In the genomic region with DNA sequence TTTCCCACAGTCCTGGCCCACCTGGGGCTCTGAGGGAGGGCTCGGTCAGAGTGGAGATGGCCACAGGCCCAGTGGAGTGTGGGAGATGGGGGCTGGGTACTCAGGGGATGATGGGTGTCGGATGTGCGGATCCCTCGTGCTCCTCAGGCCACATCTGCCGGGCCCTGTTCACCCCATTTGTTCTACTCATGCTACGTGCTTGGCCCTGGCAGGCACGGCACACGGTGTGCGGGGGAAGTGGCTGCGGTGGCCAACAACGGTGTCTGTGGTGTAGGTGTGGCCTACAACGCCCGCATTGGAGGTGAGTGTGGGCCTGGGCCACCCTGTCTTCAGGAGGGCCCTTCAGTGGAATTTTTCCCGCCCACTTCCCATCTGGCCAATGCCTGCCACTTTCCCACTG, we compare ENCODE assay signal across 18 cellular contexts. TPM values are rescaled to one million over a fixed set of nuclear protein-coding genes. Genes with fewer than 3 reads are reported as not detected.
DNase-seq lines count a peak whose midpoint lies in the region; ATAC-seq and TF ChIP-seq lines count a peak whose summit lies in the region.
"Had no signal": no experiment of that assay in that cellular context is flagged by ENCODE, and none has a peak within 500 bp of the region (broad histone marks: within the 10 kb centered on the region; RNA-seq: fewer than 3 reads in every experiment).

No MANE protein-coding gene starts in this region.

- H3K9me3 ChIP-seq in endodermal cell (ENCODE audit: control insufficient read depth, low read length) (no peaks in the 10 kb centered on the region), stomach (no peaks in the 10 kb centered on the region)
- H3K9me3 ChIP-seq: A549 had no signal

- CTCF ChIA-PET in activated CD8-positive, alpha-beta T cell treated with anti-CD3 and anti-CD28 coated beads, Interleukin-2, amount 10 ng/mL, durations not matched to agents 7 days and 5 days (lab: Charles Lee), result no interaction called here
- CTCF ChIA-PET in activated CD8-positive, alpha-beta T cell treated with anti-CD3 and anti-CD28 coated beads for 36 hours (lab: Charles Lee), result interaction anchor here (0.9 kb wide), 1 partner anchor 9 kb away, joined by 3 read pairs; no protein-coding TSS in a partner anchor

- no peak for TF ChIP-seq POLR2A in stomach (IDR thresholded peaks at IDR 0.05)

- DNase-seq in activated CD8-positive, alpha-beta T cell treated with anti-CD3 and anti-CD28 coated beads, Interleukin-2, amount 10 ng/mL, durations not matched to agents 7 days and 5 days, result no peak
- no peak for DNase-seq in activated CD8-positive, alpha-beta T cell treated with anti-CD3 and anti-CD28 coated beads for 36 hours
- DNase-seq in GM06990 (ENCODE audit: extremely low read depth, insufficient read length), result peak; percentile 6
- no peak for DNase-seq in activated T-helper 1 cell treated with anti-CD3 and anti-CD28 coated beads, Interleukin-12 subunit alpha, Interleukin-12 subunit beta, Interleukin-2, Interleukin-4 antibody, amounts not matched to agents 30 ng/mL and 10 ng/mL and 1 ng/mL, durations not matched to agents 14 hours and 24 hours and 36 hours (ENCODE audit: low spot score)
- DNase-seq in endodermal cell, result no peak
- DNase-seq in brain microvascular endothelial cell, result no peak
- DNase-seq in stomach, result no peak
- DNase-seq in NCI-H526 (lab: John Stamatoyannopoulos, UW), result no peak
- DNase-seq: DMS153, HFFc6, KBM-7, NCI-H146, NCI-H2081 treated with DMSO at 0.1 percent for 48 hours, NCI-H2227 treated with DMSO at 0.1 percent for 48 hours, NCI-H69, PC-9 had no signal

- H3K27ac Mint-ChIP-seq in activated CD8-positive, alpha-beta T cell treated with anti-CD3 and anti-CD28 coated beads, Interleukin-2, amount 10 ng/mL, durations not matched to agents 7 days and 5 days, result peak overlapping the region; percentile 75
- no peak overlapping the region for H3K27ac Mint-ChIP-seq in activated CD8-positive, alpha-beta T cell treated with anti-CD3 and anti-CD28 coated beads for 36 hours
- H3K27ac Mint-ChIP-seq in activated T-helper 1 cell treated with anti-CD3 and anti-CD28 coated beads, Interleukin-12 subunit alpha, Interleukin-12 subunit beta, Interleukin-2, Interleukin-4 antibody, amounts not matched to agents 30 ng/mL and 10 ng/mL and 1 ng/mL, durations not matched to agents 14 hours and 24 hours and 36 hours, result peak overlapping the region; percentile 86
- peak overlapping the region; percentile 45 for H3K27ac Mint-ChIP-seq in endodermal cell
- H3K27ac Mint-ChIP-seq: HFFc6 had no signal

- H3K36me3 Mint-ChIP-seq in activated CD8-positive, alpha-beta T cell treated with anti-CD3 and anti-CD28 coated beads, Interleukin-2, amount 10 ng/mL, durations not matched to agents 7 days and 5 days (ENCODE audit: low read depth), result peaks cover 66% of the 10 kb centered on the region
- peaks cover 52% of the 10 kb centered on the region for H3K36me3 Mint-ChIP-seq in activated CD8-positive, alpha-beta T cell treated with anti-CD3 and anti-CD28 coated beads for 36 hours (ENCODE audit: low read depth)
- H3K36me3 Mint-ChIP-seq in activated T-helper 1 cell treated with anti-CD3 and anti-CD28 coated beads, Interleukin-12 subunit alpha, Interleukin-12 subunit beta, Interleukin-2, Interleukin-4 antibody, amounts not matched to agents 30 ng/mL and 10 ng/mL and 1 ng/mL, durations not matched to agents 14 hours and 24 hours and 36 hours (ENCODE audit: low read depth), result peaks cover 74% of the 10 kb centered on the region
- peaks cover 42% of the 10 kb centered on the region for H3K36me3 Mint-ChIP-seq in endodermal cell (ENCODE audit: low read depth)

- no peaks in the 10 kb centered on the region for H3K9me3 Mint-ChIP-seq in activated CD8-positive, alpha-beta T cell treated with anti-CD3 and anti-CD28 coated beads, Interleukin-2, amount 10 ng/mL, durations not matched to agents 7 days and 5 days (ENCODE audit: insufficient read depth)
- no peaks in the 10 kb centered on the region for H3K9me3 Mint-ChIP-seq in activated CD8-positive, alpha-beta T cell treated with anti-CD3 and anti-CD28 coated beads for 36 hours
- no peaks in the 10 kb centered on the region for H3K9me3 Mint-ChIP-seq in activated T-helper 1 cell treated with anti-CD3 and anti-CD28 coated beads, Interleukin-12 subunit alpha, Interleukin-12 subunit beta, Interleukin-2, Interleukin-4 antibody, amounts not matched to agents 30 ng/mL and 10 ng/mL and 1 ng/mL, durations not matched to agents 14 hours and 24 hours and 36 hours
- H3K9me3 Mint-ChIP-seq in endodermal cell, result no peaks in the 10 kb centered on the region
- H3K9me3 Mint-ChIP-seq: HFFc6 had no signal

- 97% methylated on average over 14 of the region's 14 CpGs; no CpG with 5 or more reads in 1 of the 2 experiments for WGBS in endodermal cell (ENCODE audit: insufficient coverage in 1 of 2, insufficient read length in 1 of 2), 2 experiments
- WGBS in stomach, 5 donors, result 89 to 94% (median 90%) methylated on average over 11 to 14 of the region's 14 CpGs

- H3K4me3 ChIP-seq in GM06990 (replicated peaks; ENCODE audit: low read depth, low read length) (no peak overlapping the region), endodermal cell (ENCODE audit: low read length) (no peak overlapping the region), brain microvascular endothelial cell (ENCODE audit: low read depth, low read length) (no peak overlapping the region), stomach (no peak overlapping the region)
- H3K4me3 ChIP-seq: A549, PC-9 had no signal

- POLR2A ChIA-PET in activated CD8-positive, alpha-beta T cell treated with anti-CD3 and anti-CD28 coated beads, Interleukin-2, amount 10 ng/mL, durations not matched to agents 7 days and 5 days (lab: Charles Lee), result no interaction called here
- POLR2A ChIA-PET in activated CD8-positive, alpha-beta T cell treated with anti-CD3 and anti-CD28 coated beads for 36 hours (lab: Charles Lee), result no interaction called here

- TF ChIP-seq CTCF in activated CD8-positive, alpha-beta T cell treated with anti-CD3 and anti-CD28 coated beads for 36 hours (IDR thresholded peaks at IDR 0.05), result no peak
- TF ChIP-seq CTCF in GM06990 (IDR thresholded peaks at IDR 0.05; ENCODE audit: insufficient read depth, low read length, poor library complexity, severe bottlenecking) (no peak), endodermal cell (conservative IDR thresholded peaks at IDR 0.05) (no peak), brain microvascular endothelial cell (IDR thresholded peaks at IDR 0.05; ENCODE audit: low read depth, low read length, missing control alignments) (no peak), stomach (IDR thresholded peaks at IDR 0.05) (no peak)

- in situ Hi-C loops in brain microvascular endothelial cell (cut with HindIII; ENCODE audit: low pct_ligation_motif_present, low sequenced_read_pairs), result no loop called here

- no peak overlapping the region for H3K4me3 Mint-ChIP-seq in activated CD8-positive, alpha-beta T cell treated with anti-CD3 and anti-CD28 coated beads, Interleukin-2, amount 10 ng/mL, durations not matched to agents 7 days and 5 days
- H3K4me3 Mint-ChIP-seq in activated CD8-positive, alpha-beta T cell treated with anti-CD3 and anti-CD28 coated beads for 36 hours, result no peak overlapping the region
- peak overlapping the region; percentile 75 for H3K4me3 Mint-ChIP-seq in activated T-helper 1 cell treated with anti-CD3 and anti-CD28 coated beads, Interleukin-12 subunit alpha, Interleukin-12 subunit beta, Interleukin-2, Interleukin-4 antibody, amounts not matched to agents 30 ng/mL and 10 ng/mL and 1 ng/mL, durations not matched to agents 14 hours and 24 hours and 36 hours
- H3K4me3 Mint-ChIP-seq in endodermal cell, result no peak overlapping the region
- H3K4me3 Mint-ChIP-seq: HFFc6 had no signal

- H3K27me3 Mint-ChIP-seq in activated CD8-positive, alpha-beta T cell treated with anti-CD3 and anti-CD28 coated beads, Interleukin-2, amount 10 ng/mL, durations not matched to agents 7 days and 5 days (ENCODE audit: low read depth), result no peaks in the 10 kb centered on the region
- no peaks in the 10 kb centered on the region for H3K27me3 Mint-ChIP-seq in activated CD8-positive, alpha-beta T cell treated with anti-CD3 and anti-CD28 coated beads for 36 hours
- H3K27me3 Mint-ChIP-seq in activated T-helper 1 cell treated with anti-CD3 and anti-CD28 coated beads, Interleukin-12 subunit alpha, Interleukin-12 subunit beta, Interleukin-2, Interleukin-4 antibody, amounts not matched to agents 30 ng/mL and 10 ng/mL and 1 ng/mL, durations not matched to agents 14 hours and 24 hours and 36 hours (ENCODE audit: insufficient read depth), result no peaks in the 10 kb centered on the region
- no peaks in the 10 kb centered on the region for H3K27me3 Mint-ChIP-seq in endodermal cell (ENCODE audit: insufficient read depth)

- intact Hi-C loops in activated CD8-positive, alpha-beta T cell treated with anti-CD3 and anti-CD28 coated beads for 36 hours (cut with micrococcal nuclease), result no loop called here
- intact Hi-C loops in activated T-helper 1 cell treated with anti-CD3 and anti-CD28 coated beads, Interleukin-12 subunit alpha, Interleukin-12 subunit beta, Interleukin-2, Interleukin-4 antibody, amounts not matched to agents 30 ng/mL and 10 ng/mL and 1 ng/mL, durations not matched to agents 14 hours and 24 hours and 36 hours (cut with micrococcal nuclease), result no loop called here
- intact Hi-C loops in stomach (cut with DNase I; ENCODE audit: low total_unique reads), result no loop called here

- H3K27ac ChIP-seq in endodermal cell (ENCODE audit: low read depth, low read length) (no peak overlapping the region), brain microvascular endothelial cell (no peak overlapping the region), stomach (no peak overlapping the region)
- H3K27ac ChIP-seq: A549, C4-2B, PC-9 had no signal

- H3K27me3 ChIP-seq in GM06990 (replicated peaks; ENCODE audit: control insufficient read depth, insufficient read depth, low read length), result no peaks in the 10 kb centered on the region
- H3K27me3 ChIP-seq in endodermal cell (ENCODE audit: control insufficient read depth, insufficient read depth, low read length, poor library complexity, severe bottlenecking), result no peaks in the 10 kb centered on the region
- no peaks in the 10 kb centered on the region for H3K27me3 ChIP-seq in brain microvascular endothelial cell (replicated peaks)
- no peaks in the 10 kb centered on the region for H3K27me3 ChIP-seq in stomach

- no peak overlapping the region for H3K9ac ChIP-seq in endodermal cell (ENCODE audit: extremely low read depth, low read length, poor library complexity, severe bottlenecking)

- H3K4me1 ChIP-seq in endodermal cell (ENCODE audit: control insufficient read depth, insufficient read depth, low read length) (peaks cover 20% of the 10 kb centered on the region), stomach (peaks cover 22 to 34% (median 24%) of the 10 kb centered on the region in 4 donors)

- H3K36me3 ChIP-seq in GM06990 (ENCODE audit: control insufficient read depth, insufficient read depth, low read length) (peaks cover 36% of the 10 kb centered on the region), endodermal cell (ENCODE audit: control insufficient read depth, insufficient read depth, low read length) (peaks cover 23% of the 10 kb centered on the region), brain microvascular endothelial cell (replicated peaks) (peaks cover 65% of the 10 kb centered on the region), stomach (peaks cover 63 to 73% (median 72%) of the 10 kb centered on the region in 4 donors)

- no peak for ATAC-seq in activated CD8-positive, alpha-beta T cell treated with anti-CD3 and anti-CD28 coated beads, Interleukin-2, amount 10 ng/mL, durations not matched to agents 7 days and 5 days
- no peak for ATAC-seq in activated CD8-positive, alpha-beta T cell treated with anti-CD3 and anti-CD28 coated beads for 36 hours
- ATAC-seq: A549 had no signal

- TF ChIP-seq EP300 in stomach (IDR thresholded peaks at IDR 0.05), result no peak

- H3K4me1 Mint-ChIP-seq in activated CD8-positive, alpha-beta T cell treated with anti-CD3 and anti-CD28 coated beads, Interleukin-2, amount 10 ng/mL, durations not matched to agents 7 days and 5 days (ENCODE audit: low read depth), result peaks cover 50% of the 10 kb centered on the region
- H3K4me1 Mint-ChIP-seq in activated CD8-positive, alpha-beta T cell treated with anti-CD3 and anti-CD28 coated beads for 36 hours (ENCODE audit: low read depth), result peaks cover 25% of the 10 kb centered on the region
- peaks cover 60% of the 10 kb centered on the region for H3K4me1 Mint-ChIP-seq in activated T-helper 1 cell treated with anti-CD3 and anti-CD28 coated beads, Interleukin-12 subunit alpha, Interleukin-12 subunit beta, Interleukin-2, Interleukin-4 antibody, amounts not matched to agents 30 ng/mL and 10 ng/mL and 1 ng/mL, durations not matched to agents 14 hours and 24 hours and 36 hours (ENCODE audit: low read depth)
- H3K4me1 Mint-ChIP-seq in endodermal cell, result peaks cover 24% of the 10 kb centered on the region

RNA-seq across cellular contexts. Expression of gene FES, which starts 7.0 kb away (rescaled TPM):
- total RNA-seq in activated CD8-positive, alpha-beta T cell treated with anti-CD3 and anti-CD28 coated beads, Interleukin-2, amount 10 ng/mL, durations not matched to agents 7 days and 5 days, result 10 to 100 TPM; 10.5 to 11.1 TPM
- 1 to 10 TPM; 4.1 to 4.6 TPM for total RNA-seq in activated CD8-positive, alpha-beta T cell treated with anti-CD3 and anti-CD28 coated beads for 36 hours
- total RNA-seq in activated T-helper 1 cell treated with anti-CD3 and anti-CD28 coated beads, Interleukin-12 subunit alpha, Interleukin-12 subunit beta, Interleukin-2, Interleukin-4 antibody, amounts not matched to agents 30 ng/mL and 10 ng/mL and 1 ng/mL, durations not matched to agents 14 hours and 24 hours and 36 hours, result 45.4 and 57.1 TPM in 2 replicates
- 10 to 100 TPM; 25.9 to 29.9 TPM for total RNA-seq in endodermal cell
- polyA plus RNA-seq in endodermal cell (2013, experiment 1 of 2), result 6.0 TPM
- 4.3 TPM for polyA plus RNA-seq in endodermal cell (2013, experiment 2 of 2)
- 10 to 100 TPM; 13.8 to 49.1 (median 25.1) TPM for total RNA-seq in stomach
- polyA plus RNA-seq in stomach, result 10 to 100 TPM in 1 of 3 donors, 1 to 10 TPM in 2; 8.0 to 11.8 (median 8.9) TPM

RNA-seq across cellular contexts. Expression of gene FURIN, which starts 8.9 kb away (rescaled TPM):
- 10 to 100 TPM; 86.0 to 86.5 TPM for total RNA-seq in activated CD8-positive, alpha-beta T cell treated with anti-CD3 and anti-CD28 coated beads, Interleukin-2, amount 10 ng/mL, durations not matched to agents 7 days and 5 days
- 100 to 1,000 TPM; 111 to 117 TPM for total RNA-seq in activated CD8-positive, alpha-beta T cell treated with anti-CD3 and anti-CD28 coated beads for 36 hours
- 530 and 545 TPM in 2 replicates for total RNA-seq in activated T-helper 1 cell treated with anti-CD3 and anti-CD28 coated beads, Interleukin-12 subunit alpha, Interleukin-12 subunit beta, Interleukin-2, Interleukin-4 antibody, amounts not matched to agents 30 ng/mL and 10 ng/mL and 1 ng/mL, durations not matched to agents 14 hours and 24 hours and 36 hours
- total RNA-seq in endodermal cell, result 100 to 1,000 TPM in 1 of 2 donors, 10 to 100 TPM in 1; 96.3 to 108 TPM
- 25.2 TPM for polyA plus RNA-seq in endodermal cell (2013, experiment 1 of 2)
- polyA plus RNA-seq in endodermal cell (2013, experiment 2 of 2), result 29.1 TPM
- total RNA-seq in stomach, result 10 to 100 TPM; 32.7 to 81.1 (median 56.4) TPM
- 10 to 100 TPM; 13.7 to 26.3 (median 21.0) TPM for polyA plus RNA-seq in stomach

RNA-seq across cellular contexts. Expression of gene MAN2A2, which starts 25.8 kb away (rescaled TPM):
- total RNA-seq in activated CD8-positive, alpha-beta T cell treated with anti-CD3 and anti-CD28 coated beads, Interleukin-2, amount 10 ng/mL, durations not matched to agents 7 days and 5 days, result 10 to 100 TPM; 82.7 to 97.7 TPM
- 10 to 100 TPM; 85.0 to 87.7 TPM for total RNA-seq in activated CD8-positive, alpha-beta T cell treated with anti-CD3 and anti-CD28 coated beads for 36 hours
- total RNA-seq in activated T-helper 1 cell treated with anti-CD3 and anti-CD28 coated beads, Interleukin-12 subunit alpha, Interleukin-12 subunit beta, Interleukin-2, Interleukin-4 antibody, amounts not matched to agents 30 ng/mL and 10 ng/mL and 1 ng/mL, durations not matched to agents 14 hours and 24 hours and 36 hours, result 228 and 239 TPM in 2 replicates
- 10 to 100 TPM; 41.0 to 62.9 TPM for total RNA-seq in endodermal cell
- polyA plus RNA-seq in endodermal cell (2013, experiment 1 of 2), result 43.7 TPM
- polyA plus RNA-seq in endodermal cell (2013, experiment 2 of 2), result 41.1 TPM
- 100 to 1,000 TPM in 3 of 5 donors, 10 to 100 TPM in 2; 30.5 to 286 (median 201) TPM for total RNA-seq in stomach
- polyA plus RNA-seq in stomach, result 10 to 100 TPM in 2 of 3 donors, 1 to 10 TPM in 1; 2.9 to 16.4 (median 16.0) TPM

RNA-seq across cellular contexts. Expression of gene HDDC3, which starts 55.0 kb away (rescaled TPM):
- total RNA-seq in activated CD8-positive, alpha-beta T cell treated with anti-CD3 and anti-CD28 coated beads, Interleukin-2, amount 10 ng/mL, durations not matched to agents 7 days and 5 days, result 10 to 100 TPM; 23.8 to 26.9 TPM
- total RNA-seq in activated CD8-positive, alpha-beta T cell treated with anti-CD3 and anti-CD28 coated beads for 36 hours, result 10 to 100 TPM; 34.2 to 35.6 TPM
- total RNA-seq in activated T-helper 1 cell treated with anti-CD3 and anti-CD28 coated beads, Interleukin-12 subunit alpha, Interleukin-12 subunit beta, Interleukin-2, Interleukin-4 antibody, amounts not matched to agents 30 ng/mL and 10 ng/mL and 1 ng/mL, durations not matched to agents 14 hours and 24 hours and 36 hours, result 38.8 and 39.0 TPM in 2 replicates
- 10 to 100 TPM; 15.3 to 21.5 TPM for total RNA-seq in endodermal cell
- 18.1 TPM for polyA plus RNA-seq in endodermal cell (2013, experiment 1 of 2)
- polyA plus RNA-seq in endodermal cell (2013, experiment 2 of 2), result 14.4 TPM
- 10 to 100 TPM in 3 of 5 donors, not detected in 2; 12.1 to 19.6 (median 12.1) TPM for total RNA-seq in stomach
- polyA plus RNA-seq in stomach, result 10 to 100 TPM; 18.8 to 22.1 (median 19.8) TPM

RNA-seq across cellular contexts. Expression of gene UNC45A, which starts 57.8 kb away (rescaled TPM):
- total RNA-seq in activated CD8-positive, alpha-beta T cell treated with anti-CD3 and anti-CD28 coated beads, Interleukin-2, amount 10 ng/mL, durations not matched to agents 7 days and 5 days, result 10 to 100 TPM; 74.6 to 81.4 TPM
- total RNA-seq in activated CD8-positive, alpha-beta T cell treated with anti-CD3 and anti-CD28 coated beads for 36 hours, result 10 to 100 TPM; 65.0 to 66.8 TPM
- 60.5 and 68.6 TPM in 2 replicates for total RNA-seq in activated T-helper 1 cell treated with anti-CD3 and anti-CD28 coated beads, Interleukin-12 subunit alpha, Interleukin-12 subunit beta, Interleukin-2, Interleukin-4 antibody, amounts not matched to agents 30 ng/mL and 10 ng/mL and 1 ng/mL, durations not matched to agents 14 hours and 24 hours and 36 hours
- 10 to 100 TPM; 92.5 to 96.6 TPM for total RNA-seq in endodermal cell
- 54.1 TPM for polyA plus RNA-seq in endodermal cell (2013, experiment 1 of 2)
- 47.9 TPM for polyA plus RNA-seq in endodermal cell (2013, experiment 2 of 2)
- total RNA-seq in stomach, result 10 to 100 TPM; 28.0 to 63.8 (median 45.0) TPM
- polyA plus RNA-seq in stomach, result 10 to 100 TPM; 35.7 to 62.7 (median 40.9) TPM
